29 cellular contexts compared by ENCODE assay signal in genomic region chr6:167879612-167880011, GRCh38.
"Had no signal": no experiment of that assay in that cellular context is flagged by ENCODE, and none has a peak within 500 bp of the region (broad histone marks: within the 10 kb centered on the region; RNA-seq: fewer than 3 reads in every experiment).

No MANE protein-coding gene starts in this region.

- H3K9me3 Mint-ChIP-seq: natural killer cell; nephron; neural progenitor cell; stimulated activated memory B cell treated with anti-CD40 and anti-IgM and Interleukin-4, amounts not matched to agents 10 μg/mL and 1 μg/mL and 100 μg/mL, for 72 hours; stimulated activated naive CD8-positive, alpha-beta T cell treated with anti-CD3 and anti-CD28 coated beads, Interleukin-15, Interleukin-2, amounts not matched to agents 100 ng/mL and 50 ng/mL, for 24 hours had no signal

- H3K9me3 ChIP-seq: ovary, psoas muscle, spleen, stomach, thoracic aorta, thyroid gland, tibial nerve, upper lobe of left lung, vagina had no signal

- DNase-seq: natural killer cell; occipital lobe; ovary; posterior cingulate gyrus; psoas muscle; right cardiac atrium; spleen; stimulated activated CD4-positive, alpha-beta T cell treated with anti-CD3 and anti-CD28 coated beads, Interleukin-12 subunit alpha, Interleukin-12 subunit beta, amount 100 ng/mL, for 4 hours; stimulated activated CD4-positive, alpha-beta T cell treated with anti-CD3 and anti-CD28 coated beads, Interleukin-1b, Interleukin-23, amount 100 ng/mL, for 48 hours; stimulated activated CD4-positive, alpha-beta T cell treated with anti-CD3 and anti-CD28 coated beads, Interleukin-4, amount 100 ng/mL, for 1 hour; stimulated activated CD4-positive, alpha-beta T cell treated with anti-CD3 and anti-CD28 coated beads, Interleukin-4, amount 100 ng/mL, for 4 hours; stimulated activated CD8-positive, alpha-beta memory T cell treated with anti-CD3 and anti-CD28 coated beads, Interleukin-4, amount 100 ng/mL, for 48 hours; stimulated activated naive CD4-positive, alpha-beta T cell treated with Interleukin-2 at 50 U/mL for 16 hours; stomach; thyroid gland; trophoblast cell; upper lobe of left lung had no signal

- H3K4me3 ChIP-seq: neural progenitor cell, ovary, psoas muscle, skin epidermis, smooth muscle cell, spleen, stomach, thoracic aorta, thyroid gland, tibial nerve, upper lobe of left lung, vagina had no signal

- H3K9ac ChIP-seq: neural progenitor cell, parathyroid adenoma had no signal

- H3K36me3 ChIP-seq: ovary had no signal

- H3K27me3 ChIP-seq: neural progenitor cell, ovary, spleen, stomach, thyroid gland, tibial nerve, upper lobe of left lung, vagina had no signal

- H3K27ac ChIP-seq: neural progenitor cell, ovary, parathyroid adenoma, psoas muscle, skin epidermis, spleen, stomach, thoracic aorta, thyroid gland, tibial nerve, upper lobe of left lung, vagina had no signal

- H3K4me1 Mint-ChIP-seq: natural killer cell; nephron; stimulated activated memory B cell treated with anti-CD40 and anti-IgM and Interleukin-4, amounts not matched to agents 10 μg/mL and 1 μg/mL and 100 μg/mL, for 72 hours had no signal

- H3K27me3 Mint-ChIP-seq: progenitor cell of endocrine pancreas; stimulated activated memory B cell treated with anti-CD40 and anti-IgM and Interleukin-4, amounts not matched to agents 10 μg/mL and 1 μg/mL and 100 μg/mL, for 72 hours had no signal

- H2AFZ ChIP-seq: neural progenitor cell, parathyroid adenoma had no signal

- H3K36me3 Mint-ChIP-seq: natural killer cell had no signal

- H3K27ac Mint-ChIP-seq: natural killer cell; nephron; neural progenitor cell; progenitor cell of endocrine pancreas; stimulated activated memory B cell treated with anti-CD40 and anti-IgM and Interleukin-4, amounts not matched to agents 10 μg/mL and 1 μg/mL and 100 μg/mL, for 72 hours; stimulated activated naive CD8-positive, alpha-beta T cell treated with anti-CD3 and anti-CD28 coated beads, Interleukin-15, Interleukin-2, amounts not matched to agents 100 ng/mL and 50 ng/mL, for 24 hours had no signal

- H3K4me1 ChIP-seq: neural progenitor cell, parathyroid adenoma, psoas muscle, tibial nerve, vagina had no signal

- H3K4me3 Mint-ChIP-seq: natural killer cell; nephron; neural progenitor cell; stimulated activated memory B cell treated with anti-CD40 and anti-IgM and Interleukin-4, amounts not matched to agents 10 μg/mL and 1 μg/mL and 100 μg/mL, for 72 hours; stimulated activated naive CD8-positive, alpha-beta T cell treated with anti-CD3 and anti-CD28 coated beads, Interleukin-15, Interleukin-2, amounts not matched to agents 100 ng/mL and 50 ng/mL, for 24 hours had no signal

- H3K4me2 ChIP-seq: neural progenitor cell, smooth muscle cell had no signal

- ATAC-seq: natural killer cell; psoas muscle; right cardiac atrium; sciatic nerve; stimulated activated memory B cell treated with anti-CD40 and anti-IgM and Interleukin-4, amounts not matched to agents 10 μg/mL and 1 μg/mL and 100 μg/mL, for 72 hours had no signal
